Comparison of ENCODE assay signal across 15 cellular contexts in genomic region chr3:78887608-78888011, GRCh38.
DNase-seq lines count a peak whose midpoint lies in the region; ATAC-seq, FAIRE-seq and TF ChIP-seq lines count a peak whose summit lies in the region.
"Had no signal": no experiment of that assay in that cellular context is flagged by ENCODE, and none has a peak within 500 bp of the region (broad histone marks: within the 10 kb centered on the region; RNA-seq: fewer than 3 reads in every experiment).

No MANE protein-coding gene starts in this region.

- no peaks in the 10 kb centered on the region for H3K27me3 Mint-ChIP-seq in activated naive CD8-positive, alpha-beta T cell treated with anti-CD3 and anti-CD28 coated beads, Interleukin-2, amount 10 ng/mL, durations not matched to agents 7 days and 5 days
- H3K27me3 Mint-ChIP-seq in mesothelial cell of epicardium (ENCODE audit: low read depth), result no peaks in the 10 kb centered on the region
- H3K27me3 Mint-ChIP-seq in CD14-positive monocyte (ENCODE audit: low read depth in 3 of 3), result peaks cover 0 to 2% (median 1%) of the 10 kb centered on the region in 3 donors
- H3K27me3 Mint-ChIP-seq: stimulated activated naive CD8-positive, alpha-beta T cell treated with anti-CD3 and anti-CD28 coated beads, Interleukin-15, Interleukin-2, amounts not matched to agents 100 ng/mL and 50 ng/mL, for 24 hours had no signal

- FAIRE-seq in H54 (lab: Jason Lieb, UNC), result peak; percentile 84

- peaks cover 3% of the 10 kb centered on the region for H3K4me1 Mint-ChIP-seq in activated naive CD8-positive, alpha-beta T cell treated with anti-CD3 and anti-CD28 coated beads, Interleukin-2, amount 10 ng/mL, durations not matched to agents 7 days and 5 days
- H3K4me1 Mint-ChIP-seq in mesothelial cell of epicardium (peaks cover 34% of the 10 kb centered on the region), CD14-positive monocyte (no peaks in the 10 kb centered on the region)

- peak overlapping the region; percentile 38 for H3K4me3 Mint-ChIP-seq in activated naive CD8-positive, alpha-beta T cell treated with anti-CD3 and anti-CD28 coated beads, Interleukin-2, amount 10 ng/mL, durations not matched to agents 7 days and 5 days
- H3K4me3 Mint-ChIP-seq in mesothelial cell of epicardium, result no peak overlapping the region
- no peak overlapping the region for H3K4me3 Mint-ChIP-seq in CD14-positive monocyte
- H3K4me3 Mint-ChIP-seq: stimulated activated naive CD8-positive, alpha-beta T cell treated with anti-CD3 and anti-CD28 coated beads, Interleukin-15, Interleukin-2, amounts not matched to agents 100 ng/mL and 50 ng/mL, for 24 hours; T-helper 1 cell treated with Interleukin-12 subunit alpha and Interleukin-12 subunit beta and Interleukin-4 antibody, amounts not matched to agents 30 μg/mL and 1 μg/mL, for 36 hours had no signal

- TF ChIP-seq POLR2A in H54 (IDR thresholded peaks at IDR 0.05; ENCODE audit: low read depth, low read length), result no peak

- intact Hi-C loops in CD14-positive monocyte (cut with micrococcal nuclease), result no loop called here

- no peaks in the 10 kb centered on the region for H3K9me3 Mint-ChIP-seq in activated naive CD8-positive, alpha-beta T cell treated with anti-CD3 and anti-CD28 coated beads, Interleukin-2, amount 10 ng/mL, durations not matched to agents 7 days and 5 days
- H3K9me3 Mint-ChIP-seq in mesothelial cell of epicardium (peaks cover 14% of the 10 kb centered on the region), CD14-positive monocyte (peaks cover 0 to 18% (median 3%) of the 10 kb centered on the region in 7 donors)

- DNase-seq in ELR (ENCODE audit: low read depth), result peak; percentile 46
- DNase-seq in H54 (ENCODE audit: insufficient read length, low spot score), result no peak
- no peak for DNase-seq in activated naive CD8-positive, alpha-beta T cell treated with anti-CD3 and anti-CD28 coated beads, Interleukin-2, amount 10 ng/mL, durations not matched to agents 7 days and 5 days
- no peak for DNase-seq in mesothelial cell of epicardium (ENCODE audit: low spot score in 2 of 2, unreplicated experiment in 2 of 2)
- DNase-seq in CD14-positive monocyte (ENCODE audit: low spot score), result no peak
- DNase-seq in NCI-H748 (lab: John Stamatoyannopoulos, UW; ENCODE audit: unreplicated experiment), result no peak
- DNase-seq in dermis blood vessel endothelial cell, result no peak
- no peak for DNase-seq in foreskin melanocyte
- DNase-seq: amniotic stem cell; Calu3; NCI-H1436; NCI-H82; stimulated activated CD4-positive, alpha-beta T cell treated with anti-CD3 and anti-CD28 coated beads, Interleukin-2, amount 100 ng/mL, for 48 hours had no signal

- H3K36me3 Mint-ChIP-seq in activated naive CD8-positive, alpha-beta T cell treated with anti-CD3 and anti-CD28 coated beads, Interleukin-2, amount 10 ng/mL, durations not matched to agents 7 days and 5 days, result no peaks in the 10 kb centered on the region
- H3K36me3 Mint-ChIP-seq in mesothelial cell of epicardium, result peaks cover 12% of the 10 kb centered on the region
- H3K36me3 Mint-ChIP-seq in CD14-positive monocyte, result no peaks in the 10 kb centered on the region

- TF ChIP-seq CTCF in mesothelial cell of epicardium (IDR thresholded peaks at IDR 0.05; ENCODE audit: unreplicated experiment) (no peak), CD14-positive monocyte (IDR thresholded peaks at IDR 0.05) (no peak)

- H3K27ac Mint-ChIP-seq in activated naive CD8-positive, alpha-beta T cell treated with anti-CD3 and anti-CD28 coated beads, Interleukin-2, amount 10 ng/mL, durations not matched to agents 7 days and 5 days, result peak overlapping the region; percentile 44
- H3K27ac Mint-ChIP-seq in mesothelial cell of epicardium, result peak overlapping the region; percentile 58
- no peak overlapping the region for H3K27ac Mint-ChIP-seq in CD14-positive monocyte
- H3K27ac Mint-ChIP-seq: stimulated activated naive CD8-positive, alpha-beta T cell treated with anti-CD3 and anti-CD28 coated beads, Interleukin-15, Interleukin-2, amounts not matched to agents 100 ng/mL and 50 ng/mL, for 24 hours; T-helper 1 cell treated with Interleukin-12 subunit alpha and Interleukin-12 subunit beta and Interleukin-4 antibody, amounts not matched to agents 30 μg/mL and 1 μg/mL, for 36 hours had no signal

- ATAC-seq in activated naive CD8-positive, alpha-beta T cell treated with anti-CD3 and anti-CD28 coated beads, Interleukin-2, amount 10 ng/mL, durations not matched to agents 7 days and 5 days (ENCODE audit: low read depth), result no peak

- POLR2A ChIA-PET in activated naive CD8-positive, alpha-beta T cell treated with anti-CD3 and anti-CD28 coated beads, Interleukin-2, amount 10 ng/mL, durations not matched to agents 7 days and 5 days (lab: Charles Lee), result no interaction called here

Comparison
In these comparisons a context has a peak if more than half of its experiments do, and no peak if none do; other contexts are left out.
1. H3K27ac Mint-ChIP-seq: peak in activated naive CD8-positive, alpha-beta T cell treated with anti-CD3 and anti-CD28 coated beads, Interleukin-2, amount 10 ng/mL, durations not matched to agents 7 days and 5 days (single experiment) and mesothelial cell of epicardium (single experiment); none in CD14-positive monocyte (0 of 7).